14 cellular contexts compared by ENCODE assay signal in genomic region chr2:30300456-30301221, GRCh38.
DNase-seq lines count a peak whose midpoint lies in the region; ATAC-seq and TF ChIP-seq lines count a peak whose summit lies in the region.
"Had no signal": no experiment of that assay in that cellular context is flagged by ENCODE, and none has a peak within 500 bp of the region (broad histone marks: within the 10 kb centered on the region; RNA-seq: fewer than 3 reads in every experiment).

No MANE protein-coding gene starts in this region.

- no peaks in the 10 kb centered on the region for H3K9me3 ChIP-seq in left lung
- no peaks in the 10 kb centered on the region for H3K9me3 ChIP-seq in upper lobe of left lung

- H3K36me3 ChIP-seq in left lung (no peaks in the 10 kb centered on the region), upper lobe of left lung (no peaks in the 10 kb centered on the region)

- no peak for TF ChIP-seq EP300 in upper lobe of left lung (IDR thresholded peaks at IDR 0.05)

- H3K27me3 ChIP-seq in left lung (no peaks in the 10 kb centered on the region), upper lobe of left lung (no peaks in the 10 kb centered on the region)

- H3K27ac Mint-ChIP-seq in activated naive CD4-positive, alpha-beta T cell treated with anti-CD3 and anti-CD28 coated beads, Interleukin-2, amount 10 ng/mL, durations not matched to agents 7 days and 5 days, result no peak overlapping the region

- TF ChIP-seq POLR2A in upper lobe of left lung (IDR thresholded peaks at IDR 0.05), result no peak

- H3K4me3 ChIP-seq in cardiac fibroblast (replicated peaks in 1 of 2; ENCODE audit: low read depth in 2 of 2, low read length in 2 of 2) (no peak overlapping the region), left lung (no peak overlapping the region), upper lobe of left lung (no peak overlapping the region)

- H3K4me1 ChIP-seq in left lung (peaks cover 0 to 8% of the 10 kb centered on the region in 2 donors), upper lobe of left lung (peaks cover 0 to 10% (median 6%) of the 10 kb centered on the region in 4 donors)

- H3K9me3 Mint-ChIP-seq in activated naive CD4-positive, alpha-beta T cell treated with anti-CD3 and anti-CD28 coated beads, Interleukin-2, amount 10 ng/mL, durations not matched to agents 7 days and 5 days, result peaks cover 4% of the 10 kb centered on the region

- ATAC-seq in left lung, result peak; percentile 70
- ATAC-seq in upper lobe of left lung (ENCODE audit: low FRiP score in 2 of 2), result peak; percentile 25 to 60

- H3K4me3 Mint-ChIP-seq in activated naive CD4-positive, alpha-beta T cell treated with anti-CD3 and anti-CD28 coated beads, Interleukin-2, amount 10 ng/mL, durations not matched to agents 7 days and 5 days, result no peak overlapping the region

- H3K27ac ChIP-seq in left lung, result peak overlapping the region; percentile 19 to 33
- peak overlapping the region; percentile 52 to 75 (median 64) for H3K27ac ChIP-seq in upper lobe of left lung
- H3K27ac ChIP-seq: 22Rv1, epithelial cell of prostate had no signal

- TF ChIP-seq CTCF in cardiac fibroblast (IDR thresholded peaks at IDR 0.05; ENCODE audit: low read depth, low read length) (no peak), left lung (IDR thresholded peaks at IDR 0.05) (no peak), upper lobe of left lung (IDR thresholded peaks at IDR 0.05) (no peak)

- WGBS in upper lobe of left lung, 2 donors, result 48 to 50% methylated on average over 6 of the region's 6 CpGs

- CTCF ChIA-PET in activated naive CD4-positive, alpha-beta T cell treated with anti-CD3 and anti-CD28 coated beads, Interleukin-2, amount 10 ng/mL, durations not matched to agents 7 days and 5 days (lab: Charles Lee), result interaction anchor here (0.7 kb wide), 1 partner anchor 43 kb away, joined by 3 read pairs; no protein-coding TSS in a partner anchor

- H3K36me3 Mint-ChIP-seq in activated naive CD4-positive, alpha-beta T cell treated with anti-CD3 and anti-CD28 coated beads, Interleukin-2, amount 10 ng/mL, durations not matched to agents 7 days and 5 days, result no peaks in the 10 kb centered on the region

- intact Hi-C loops in left lung (cut with DNase I), result no loop called here

- H3K4me1 Mint-ChIP-seq in activated naive CD4-positive, alpha-beta T cell treated with anti-CD3 and anti-CD28 coated beads, Interleukin-2, amount 10 ng/mL, durations not matched to agents 7 days and 5 days, result no peaks in the 10 kb centered on the region

- H3K27me3 Mint-ChIP-seq in activated naive CD4-positive, alpha-beta T cell treated with anti-CD3 and anti-CD28 coated beads, Interleukin-2, amount 10 ng/mL, durations not matched to agents 7 days and 5 days, result no peaks in the 10 kb centered on the region

- DNase-seq in NCI-H82 (lab: John Stamatoyannopoulos, UW) (peak; percentile 29), NCI-H82 treated with DMSO at 0.1 percent for 48 hours (lab: John Stamatoyannopoulos, UW; ENCODE audit: unreplicated experiment) (no peak), cardiac fibroblast (ENCODE audit: low read depth in 2 of 2) (peak; percentile 34 to 65), left lung (no peak), upper lobe of left lung (no peak), NOMO-1 treated with dmso at 0.1 percent for 144 hours (lab: John Stamatoyannopoulos, UW; ENCODE audit: unreplicated experiment) (no peak), superior temporal gyrus (ENCODE audit: extremely low spot score) (no peak)
- no peak for DNase-seq in activated naive CD4-positive, alpha-beta T cell treated with anti-CD3 and anti-CD28 coated beads, Interleukin-2, amount 10 ng/mL, durations not matched to agents 7 days and 5 days
- DNase-seq: GF-D8; NCI-H2029; RPMI8226; stimulated activated naive CD4-positive, alpha-beta T cell had no signal

Comparison
In these comparisons a context has a peak if more than half of its experiments do, and no peak if none do; other contexts are left out.
1. DNase-seq: peak in NCI-H82 (single experiment) and cardiac fibroblast (2 of 2); none in NCI-H82 treated with DMSO at 0.1 percent for 48 hours (single experiment), left lung (0 of 2), upper lobe of left lung (0 of 2), NOMO-1 treated with dmso at 0.1 percent for 144 hours (single experiment), superior temporal gyrus (single experiment) and activated naive CD4-positive, alpha-beta T cell treated with anti-CD3 and anti-CD28 coated beads, Interleukin-2, amount 10 ng/mL, durations not matched to agents 7 days and 5 days (single experiment).